In the genomic region with DNA sequence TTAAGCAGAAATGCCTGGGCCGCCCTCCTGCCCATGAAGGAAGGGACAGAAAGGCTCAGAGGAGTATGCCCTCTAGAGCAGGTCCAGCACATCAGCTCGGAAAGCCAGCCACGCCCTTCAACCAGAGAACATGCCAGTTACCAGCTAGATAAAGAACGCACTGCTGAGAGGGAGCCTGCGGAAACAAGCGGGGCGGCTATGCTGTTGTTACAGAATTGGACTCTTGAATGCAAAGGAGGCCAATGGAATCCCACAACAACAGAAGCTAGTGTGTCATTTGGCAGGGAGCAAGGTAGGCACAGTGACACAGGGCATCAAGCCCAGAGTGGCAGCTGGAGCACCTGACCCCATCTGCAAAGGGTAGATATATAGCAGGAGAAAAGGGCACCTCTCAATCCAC, we compare ENCODE assay signal across 23 cellular contexts.
DNase-seq lines count a peak whose midpoint lies in the region; ATAC-seq and TF ChIP-seq lines count a peak whose summit lies in the region.
"Had no signal": no experiment of that assay in that cellular context is flagged by ENCODE, and none has a peak within 500 bp of the region (broad histone marks: within the 10 kb centered on the region; RNA-seq: fewer than 3 reads in every experiment).

No MANE protein-coding gene starts in this region.

- no peaks in the 10 kb centered on the region for H3K36me3 ChIP-seq in left ventricle myocardium inferior
- H3K36me3 ChIP-seq in psoas muscle (ENCODE audit: insufficient read depth in 1 of 2, low read depth in 1 of 2): no peaks in the 10 kb centered on the region
- H3K36me3 ChIP-seq: esophagus squamous epithelium, uterus had no signal

- TF ChIP-seq CTCF in left ventricle myocardium inferior (IDR thresholded peaks at IDR 0.05; ENCODE audit: borderline replicate concordance) (no peak), psoas muscle (IDR thresholded peaks at IDR 0.05) (no peak)

- peak overlapping the region; percentile 62 for H3K27ac ChIP-seq in left ventricle myocardium inferior (replicated peaks)
- no peak overlapping the region for H3K27ac ChIP-seq in psoas muscle
- H3K27ac ChIP-seq: esophagus squamous epithelium, uterus had no signal

- no peak overlapping the region for H3K4me3 Mint-ChIP-seq in activated naive CD4-positive, alpha-beta T cell treated with anti-CD3 and anti-CD28 coated beads, Interleukin-2, amount 10 ng/mL, durations not matched to agents 7 days and 5 days
- H3K4me3 Mint-ChIP-seq: naive thymus-derived CD8-positive, alpha-beta T cell had no signal

- no peaks in the 10 kb centered on the region for H3K9me3 Mint-ChIP-seq in activated naive CD4-positive, alpha-beta T cell treated with anti-CD3 and anti-CD28 coated beads, Interleukin-2, amount 10 ng/mL, durations not matched to agents 7 days and 5 days
- H3K9me3 Mint-ChIP-seq: naive thymus-derived CD8-positive, alpha-beta T cell had no signal

- H3K4me1 ChIP-seq in left ventricle myocardium inferior (peaks cover 28% of the 10 kb centered on the region), psoas muscle (no peaks in the 10 kb centered on the region)
- H3K4me1 ChIP-seq: uterus had no signal

- H3K36me3 Mint-ChIP-seq in activated naive CD4-positive, alpha-beta T cell treated with anti-CD3 and anti-CD28 coated beads, Interleukin-2, amount 10 ng/mL, durations not matched to agents 7 days and 5 days: no peaks in the 10 kb centered on the region
- H3K36me3 Mint-ChIP-seq: naive thymus-derived CD8-positive, alpha-beta T cell had no signal

- DNase-seq in NCI-H2171 treated with DMSO at 0.1 percent for 48 hours (lab: John Stamatoyannopoulos, UW): peak; percentile 16
- DNase-seq in NCI-H2171 (lab: John Stamatoyannopoulos, UW): no peak
- DNase-seq in NCI-H1694 treated with DMSO at 0.1 percent for 48 hours (lab: John Stamatoyannopoulos, UW): peak; percentile 55
- peak; percentile 31 for DNase-seq in left ventricle myocardium inferior
- DNase-seq in psoas muscle: no peak
- DNase-seq in activated naive CD4-positive, alpha-beta T cell treated with anti-CD3 and anti-CD28 coated beads, Interleukin-2, amount 10 ng/mL, durations not matched to agents 7 days and 5 days: no peak
- no peak for DNase-seq in A172 (ENCODE audit: low spot score)
- DNase-seq: 8988T; activated effector memory CD4-positive, alpha-beta T cell treated with anti-CD3 and anti-CD28 coated beads, Interleukin-2, amount 50 U/mL, for 16 hours; central memory CD4-positive, alpha-beta T cell; DMS 273 treated with DMSO at 0.1 percent for 48 hours; effector CD8-positive, alpha-beta T cell; esophagus squamous epithelium; HCEC 1CT; mesenchymal stem cell; NCI-H510A; RPMI8226; stimulated activated CD4-positive, alpha-beta T cell treated with anti-CD3 and anti-CD28 coated beads, Interleukin-4, amount 100 ng/mL, for 4 hours; uterus had no signal

- H3K4me1 Mint-ChIP-seq in activated naive CD4-positive, alpha-beta T cell treated with anti-CD3 and anti-CD28 coated beads, Interleukin-2, amount 10 ng/mL, durations not matched to agents 7 days and 5 days: peaks cover 22% of the 10 kb centered on the region

- H3K9me3 ChIP-seq in left ventricle myocardium inferior (replicated peaks) (no peaks in the 10 kb centered on the region), psoas muscle (no peaks in the 10 kb centered on the region)
- H3K9me3 ChIP-seq: esophagus squamous epithelium, uterus had no signal

- CTCF ChIA-PET in activated naive CD4-positive, alpha-beta T cell treated with anti-CD3 and anti-CD28 coated beads, Interleukin-2, amount 10 ng/mL, durations not matched to agents 7 days and 5 days (lab: Charles Lee): interaction anchor here (1.2 kb wide), 1 partner anchor 49 kb away, joined by 3 read pairs; no protein-coding TSS in a partner anchor

- no peaks in the 10 kb centered on the region for H3K27me3 ChIP-seq in left ventricle myocardium inferior (ENCODE audit: low read depth)
- no peaks in the 10 kb centered on the region for H3K27me3 ChIP-seq in psoas muscle (ENCODE audit: insufficient read depth in 3 of 3, low read length in 2 of 3)
- H3K27me3 ChIP-seq: esophagus squamous epithelium, uterus had no signal

- H3K4me3 ChIP-seq in left ventricle myocardium inferior: no peak overlapping the region
- no peak overlapping the region for H3K4me3 ChIP-seq in psoas muscle
- H3K4me3 ChIP-seq: esophagus squamous epithelium, smooth muscle cell, uterus had no signal

- peak; percentile 45 to 85 (median 62) for ATAC-seq in psoas muscle
- no peak for ATAC-seq in HG03342 (IDR thresholded peaks at IDR 0.05; ENCODE audit: unreplicated experiment)
- ATAC-seq: activated CD4-positive, CD25-positive, alpha-beta regulatory T cell treated with anti-CD3 and anti-CD28 coated beads, Interleukin-2, amount 50 U/mL, for 24 hours had no signal

- intact Hi-C loops in left ventricle myocardium inferior (cut with micrococcal nuclease) (no loop called here), psoas muscle (cut with DNase I) (no loop called here)

- H3K27ac Mint-ChIP-seq in activated naive CD4-positive, alpha-beta T cell treated with anti-CD3 and anti-CD28 coated beads, Interleukin-2, amount 10 ng/mL, durations not matched to agents 7 days and 5 days: no peak overlapping the region

- H3K27me3 Mint-ChIP-seq in activated naive CD4-positive, alpha-beta T cell treated with anti-CD3 and anti-CD28 coated beads, Interleukin-2, amount 10 ng/mL, durations not matched to agents 7 days and 5 days: peaks cover 17% of the 10 kb centered on the region

- 49 to 54% (median 49%) methylated on average over 7 of the region's 7 CpGs for WGBS in psoas muscle, 3 donors

Comparison
In these comparisons a context has a peak if more than half of its experiments do, and no peak if none do; other contexts are left out.
1. DNase-seq: peak in NCI-H2171 treated with DMSO at 0.1 percent for 48 hours (single experiment), NCI-H1694 treated with DMSO at 0.1 percent for 48 hours (single experiment) and left ventricle myocardium inferior (single experiment); none in NCI-H2171 (single experiment), psoas muscle (0 of 2), activated naive CD4-positive, alpha-beta T cell treated with anti-CD3 and anti-CD28 coated beads, Interleukin-2, amount 10 ng/mL, durations not matched to agents 7 days and 5 days (single experiment) and A172 (single experiment).